ENCODE assay signal across 8 cellular contexts in the genomic region with DNA sequence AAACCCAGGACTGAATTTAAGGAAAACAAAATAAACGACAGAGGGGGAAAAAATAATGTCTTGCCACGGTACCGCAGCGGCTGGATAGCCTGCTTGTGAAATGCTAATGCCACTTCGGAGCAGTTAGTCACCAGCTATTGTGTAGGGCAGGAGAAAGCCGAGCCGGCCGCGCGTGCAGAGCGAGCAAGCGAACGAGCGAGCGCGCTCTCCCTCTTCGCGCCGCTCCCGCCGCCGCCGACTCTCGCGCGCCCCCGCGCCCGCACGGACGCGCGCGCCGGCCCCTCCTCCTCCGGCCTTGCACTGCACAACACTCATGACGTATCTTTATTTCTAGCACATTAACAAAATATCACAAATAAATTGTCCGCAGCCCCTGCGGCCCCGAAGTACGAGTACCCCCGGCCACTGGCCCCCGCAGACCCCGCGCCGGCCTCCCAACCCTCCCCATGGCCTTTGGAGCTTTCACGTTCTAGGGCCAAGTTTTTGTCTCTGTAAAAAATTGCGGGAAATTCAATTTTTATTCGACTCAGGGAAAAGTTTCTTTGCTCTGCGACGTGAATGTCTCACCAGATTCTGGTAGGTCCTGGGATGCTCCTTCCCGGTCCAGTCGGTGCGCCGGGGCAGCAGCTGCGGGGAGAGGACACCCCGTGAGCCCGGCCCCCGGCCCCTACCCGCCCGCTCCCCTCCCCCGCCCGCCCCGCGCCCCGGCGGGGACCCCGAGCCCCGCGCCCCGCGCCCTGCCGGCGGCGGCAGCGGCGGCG. TPM values are rescaled to one million over a fixed set of nuclear protein-coding genes. Genes with fewer than 3 reads are reported as not detected.
DNase-seq lines count a peak whose midpoint lies in the region; ATAC-seq, FAIRE-seq and TF ChIP-seq lines count a peak whose summit lies in the region.

No MANE protein-coding gene starts in this region.

- intact Hi-C loops in kidney (cut with DNase I) = no loop called here

- no peaks in the 10 kb centered on the region for H3K9me3 ChIP-seq in kidney (ENCODE audit: control insufficient read depth in 1 of 2, low read length in 2 of 2)

- peak overlapping the region; percentile 97 for H3K4me3 Mint-ChIP-seq in central memory CD8-positive, alpha-beta T cell

- H3K4me1 Mint-ChIP-seq in central memory CD8-positive, alpha-beta T cell = peaks cover 33% of the 10 kb centered on the region

- no peak for TF ChIP-seq CTCF in kidney (IDR thresholded peaks at IDR 0.05; ENCODE audit: borderline replicate concordance, extremely low read depth, insufficient read depth)

- peaks cover 24% of the 10 kb centered on the region for H3K36me3 Mint-ChIP-seq in central memory CD8-positive, alpha-beta T cell (ENCODE audit: insufficient read depth)

- DNase-seq in AG20443 (ENCODE audit: low spot score) (peak; percentile 95), NCI-H345 treated with DMSO at 0.1 percent for 48 hours (lab: John Stamatoyannopoulos, UW; ENCODE audit: unreplicated experiment) (peak; percentile 78), kidney (peak; percentile 97)
- DNase-seq in central memory CD8-positive, alpha-beta T cell (ENCODE audit: low spot score in 2 of 2) = peak; percentile 87 to 88
- peak; percentile 72 to 82 (median 79) for DNase-seq in stimulated activated CD4-positive, alpha-beta T cell treated with anti-CD3 and anti-CD28 coated beads, Interleukin-12 subunit alpha, Interleukin-12 subunit beta, amount 100 ng/mL, for 48 hours (ENCODE audit: low read depth in 2 of 3, low spot score in 1 of 3)

- H3K4me3 ChIP-seq in kidney (ENCODE audit: low read length in 2 of 2) = peak overlapping the region; percentile 64 to 71

- H3K4me1 ChIP-seq in kidney (ENCODE audit: control insufficient read depth in 1 of 2, insufficient read depth in 1 of 2, low read depth in 1 of 2, low read length in 2 of 2) = peaks cover 5 to 6% of the 10 kb centered on the region in 2 donors

- peaks cover 8% of the 10 kb centered on the region for H3K27me3 Mint-ChIP-seq in central memory CD8-positive, alpha-beta T cell

- ATAC-seq in GM19043 (IDR thresholded peaks at IDR 0.05; ENCODE audit: low read depth, unreplicated experiment) (peak; percentile 45), HG03354 (IDR thresholded peaks at IDR 0.05; ENCODE audit: poor library complexity, severe bottlenecking, unreplicated experiment) (peak; percentile 59)
- ATAC-seq in activated CD4-positive, CD25-positive, alpha-beta regulatory T cell treated with anti-CD3 and anti-CD28 coated beads, Interleukin-2, amount 50 U/mL, for 24 hours = peak; percentile 59 to 70
- ATAC-seq in central memory CD8-positive, alpha-beta T cell (replicated peaks; ENCODE audit: extremely low read depth, poor library complexity, severe bottlenecking) = peak; percentile 60

- no peaks in the 10 kb centered on the region for H3K9me3 Mint-ChIP-seq in central memory CD8-positive, alpha-beta T cell

- H3K9ac ChIP-seq in kidney (ENCODE audit: low read length in 2 of 2) = peak overlapping the region in 1 of 2 donors; percentile 79

- no peaks in the 10 kb centered on the region for H3K36me3 ChIP-seq in kidney (ENCODE audit: control insufficient read depth in 1 of 2, insufficient read depth in 2 of 2, low read length in 2 of 2)

- H3K27ac ChIP-seq in kidney (ENCODE audit: low read depth in 2 of 2, low read length in 2 of 2) = peak overlapping the region; percentile 91 to 97

- FAIRE-seq in kidney (lab: Jason Lieb, UNC) = no peak

- H3K27ac Mint-ChIP-seq in central memory CD8-positive, alpha-beta T cell (ENCODE audit: low read depth) = peak overlapping the region; percentile 88

RNA-seq across cellular contexts. Expression of a gene that starts 1.0 kb away (rescaled TPM):
- 30.6 TPM for total RNA-seq in kidney
- 4.8 TPM for polyA plus RNA-seq in kidney (ENCODE audit: insufficient read depth, low read depth, low replicate concordance)

Comparison
In these comparisons a context has a peak if more than half of its experiments do, and no peak if none do; other contexts are left out.
1. Peak in every context shown above with its lines: DNase-seq, ATAC-seq, H3K4me3 ChIP-seq and H3K27ac ChIP-seq.